ENCODE assay signal across 12 cellular contexts in the genomic region with DNA sequence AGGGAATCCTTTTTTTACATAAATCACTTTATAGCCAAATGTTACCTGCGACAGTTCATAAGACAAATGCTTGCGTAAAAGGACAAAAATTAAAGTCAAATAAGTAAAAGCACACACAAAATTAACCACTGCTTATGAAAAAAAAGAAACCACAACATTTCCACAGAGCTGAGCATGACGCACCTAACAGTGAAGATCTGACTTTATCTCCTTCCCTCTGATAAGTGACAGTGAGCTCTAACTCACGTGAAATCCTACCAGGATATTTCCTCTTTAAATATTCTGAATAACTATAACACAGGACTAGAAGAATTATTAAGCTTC.
DNase-seq lines count a peak whose midpoint lies in the region; ATAC-seq and TF ChIP-seq lines count a peak whose summit lies in the region.
"Had no signal": no experiment of that assay in that cellular context is flagged by ENCODE, and none has a peak within 500 bp of the region (broad histone marks: within the 10 kb centered on the region; RNA-seq: fewer than 3 reads in every experiment).

No MANE protein-coding gene starts in this region.

- H3K4me1 ChIP-seq in ovary (ENCODE audit: insufficient read depth), result no peaks in the 10 kb centered on the region
- H3K4me1 ChIP-seq: Caco-2, testis had no signal

- H3K9me3 Mint-ChIP-seq in CD4-positive, alpha-beta T cell, result peaks cover 2% of the 10 kb centered on the region
- H3K9me3 Mint-ChIP-seq in naive B cell, result peaks cover 4 to 21% (median 12%) of the 10 kb centered on the region in 7 donors

- 93 to 95% (median 95%) methylated on average over 4 of the region's 4 CpGs for WGBS in ovary, 3 donors

- no peak overlapping the region for H3K27ac ChIP-seq in CD4-positive, alpha-beta T cell (ENCODE audit: low read depth, low read length)
- H3K27ac ChIP-seq in VCaP (peak overlapping the region; percentile 71), ovary (no peak overlapping the region)
- H3K27ac ChIP-seq: brain microvascular endothelial cell, testis had no signal

- no peak overlapping the region for H3K4me3 ChIP-seq in ovary
- H3K4me3 ChIP-seq: testis had no signal

- intact Hi-C loops in CD4-positive, alpha-beta T cell (cut with DNase I, micrococcal nuclease), result no loop called here
- intact Hi-C loops in ovary (cut with DNase I), result no loop called here

- no peaks in the 10 kb centered on the region for H3K27me3 Mint-ChIP-seq in CD4-positive, alpha-beta T cell
- no peaks in the 10 kb centered on the region for H3K27me3 Mint-ChIP-seq in naive B cell

- H3K36me3 Mint-ChIP-seq in CD4-positive, alpha-beta T cell (ENCODE audit: low read depth), result peaks cover 76% of the 10 kb centered on the region
- peaks cover 0 to 24% of the 10 kb centered on the region in 2 donors for H3K36me3 Mint-ChIP-seq in naive B cell

- H3K27ac Mint-ChIP-seq in CD4-positive, alpha-beta T cell, result peak overlapping the region; percentile 71
- H3K27ac Mint-ChIP-seq in naive B cell, result peak overlapping the region in 5 of 6 donors; percentile 34 to 93 (median 80)

- H3K36me3 ChIP-seq in ovary, result no peaks in the 10 kb centered on the region
- H3K36me3 ChIP-seq: brain microvascular endothelial cell had no signal

- CTCF ChIA-PET in CD4-positive, alpha-beta T cell (lab: Charles Lee), result no interaction called here

- no peaks in the 10 kb centered on the region for H3K27me3 ChIP-seq in CD4-positive, alpha-beta T cell (ENCODE audit: control insufficient read depth, insufficient read depth, low read length)
- H3K27me3 ChIP-seq in ovary, result no peaks in the 10 kb centered on the region
- H3K27me3 ChIP-seq: brain microvascular endothelial cell, testis had no signal

- peaks cover 35% of the 10 kb centered on the region for H3K4me1 Mint-ChIP-seq in CD4-positive, alpha-beta T cell (ENCODE audit: low read depth)
- H3K4me1 Mint-ChIP-seq in naive B cell, result peaks cover 26 to 41% (median 39%) of the 10 kb centered on the region in 3 donors

- DNase-seq in CD4-positive, alpha-beta T cell, result no peak
- DNase-seq in naive B cell, result no peak
- DNase-seq in ovary, result no peak
- DNase-seq: brain microvascular endothelial cell, Caco-2, Karpas-422, kidney glomerular epithelial cell, testis had no signal

- no peak for TF ChIP-seq EP300 in ovary (IDR thresholded peaks at IDR 0.05)

- TF ChIP-seq CTCF in CD4-positive, alpha-beta T cell (IDR thresholded peaks at IDR 0.05), result no peak
- no peak for TF ChIP-seq CTCF in VCaP (conservative IDR thresholded peaks at IDR 0.05)
- TF ChIP-seq CTCF in ovary (IDR thresholded peaks at IDR 0.05), result no peak

- H3K4me3 Mint-ChIP-seq in CD4-positive, alpha-beta T cell, result peak overlapping the region; percentile 15
- peak overlapping the region in 7 of 8 donors; percentile 15 to 88 (median 73) for H3K4me3 Mint-ChIP-seq in naive B cell

- no peak for TF ChIP-seq POLR2A in ovary (IDR thresholded peaks at IDR 0.05)

- H3K9me3 ChIP-seq in CD4-positive, alpha-beta T cell (ENCODE audit: control insufficient read depth, low read length), result no peaks in the 10 kb centered on the region
- no peaks in the 10 kb centered on the region for H3K9me3 ChIP-seq in ovary
- H3K9me3 ChIP-seq: testis had no signal

- POLR2A ChIA-PET in CD4-positive, alpha-beta T cell (lab: Charles Lee), result interaction anchor here (1.0 kb wide), 1 partner anchor 8 kb away, joined by 3 read pairs; no protein-coding TSS in a partner anchor

- peak; percentile 86 for ATAC-seq in CD4-positive, alpha-beta T cell (ENCODE audit: poor library complexity)
- ATAC-seq in HG02610 (IDR thresholded peaks at IDR 0.05; ENCODE audit: unreplicated experiment) (peak; percentile 51), naive B cell (ENCODE audit: low read depth in 2 of 2) (peak in 1 of 2 donors; percentile 20), GM19455 (IDR thresholded peaks at IDR 0.05; ENCODE audit: unreplicated experiment) (no peak), HG02870 (IDR thresholded peaks at IDR 0.05; ENCODE audit: unreplicated experiment) (no peak)

Comparison
In these comparisons a context has a peak if more than half of its experiments do, and no peak if none do; other contexts are left out.
1. ATAC-seq: peak in CD4-positive, alpha-beta T cell (single experiment) and HG02610 (single experiment); none in GM19455 (single experiment) and HG02870 (single experiment).